8 cellular contexts compared by ENCODE assay signal in the genomic region with DNA sequence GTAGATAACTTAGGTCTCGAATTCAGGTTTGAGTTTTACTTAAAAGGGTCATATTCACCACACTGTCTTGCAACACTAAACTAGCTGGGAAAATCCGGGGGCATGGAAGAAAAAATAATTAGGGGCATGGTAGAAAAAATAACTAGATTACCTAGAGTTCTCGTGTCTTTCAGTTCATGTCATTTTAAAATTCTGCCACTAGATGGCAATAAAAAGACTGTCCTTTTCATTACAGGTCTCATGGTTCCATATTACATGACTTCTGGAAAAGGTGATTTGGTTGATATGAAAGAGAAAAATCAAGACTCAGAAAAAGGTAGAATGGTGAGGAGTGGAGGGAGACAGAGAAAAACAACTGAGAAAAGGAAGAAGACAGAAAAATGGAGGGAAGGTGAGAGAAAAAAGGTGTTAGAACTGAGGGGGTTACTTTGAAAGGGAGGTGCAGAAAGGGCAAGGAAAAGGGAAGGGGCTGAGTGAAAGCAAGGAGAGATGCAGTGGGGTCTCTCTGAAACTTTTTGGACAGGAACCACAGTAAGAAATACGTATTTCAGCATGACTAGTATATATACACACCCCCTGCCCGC.
DNase-seq lines count a peak whose midpoint lies in the region; ATAC-seq, FAIRE-seq and TF ChIP-seq lines count a peak whose summit lies in the region.

No MANE protein-coding gene starts in this region.

- H3K27me3 ChIP-seq in bronchial epithelial cell (ENCODE audit: control insufficient read depth, insufficient read depth, low read length) (no peaks in the 10 kb centered on the region), left lung (no peaks in the 10 kb centered on the region)

- FAIRE-seq in bronchial epithelial cell (lab: Jason Lieb, UNC): no peak

- no peaks in the 10 kb centered on the region for H3K9me3 ChIP-seq in left lung

- H3K4me3 ChIP-seq in bronchial epithelial cell (ENCODE audit: low read depth, low read length) (no peak overlapping the region), left lung (no peak overlapping the region)

- TF ChIP-seq CTCF in 22Rv1 (IDR thresholded peaks at IDR 0.05) (peak; percentile 77), bronchial epithelial cell (IDR thresholded peaks at IDR 0.05; ENCODE audit: insufficient read depth, low read length, severe bottlenecking) (peak; percentile 41), left lung (IDR thresholded peaks at IDR 0.05) (peak; percentile 49 to 62)

- ATAC-seq in HG02798 (IDR thresholded peaks at IDR 0.05; ENCODE audit: poor library complexity, unreplicated experiment) (peak; percentile 73), left lung (peak; percentile 64)

- intact Hi-C loops in left lung (cut with DNase I): no loop called here

- DNase-seq in GM04504 (ENCODE audit: low read depth) (peak; percentile 19), NCI-H345 (lab: John Stamatoyannopoulos, UW) (peak; percentile 55), bronchial epithelial cell (ENCODE audit: low read depth) (peak; percentile 55), left lung (no peak), amniotic stem cell (lab: John Stamatoyannopoulos, UW) (no peak)
- DNase-seq in activated CD4-positive, alpha-beta T cell treated with anti-CD3 and anti-CD28 coated beads, Interleukin-2, amount 50 U/mL, for 4 hours: no peak

- H3K4me1 ChIP-seq in left lung: no peaks in the 10 kb centered on the region

- H3K36me3 ChIP-seq in bronchial epithelial cell (ENCODE audit: control insufficient read depth, insufficient read depth, low read length): no peaks in the 10 kb centered on the region
- H3K36me3 ChIP-seq in left lung: no peaks in the 10 kb centered on the region

- no peak overlapping the region for H3K27ac ChIP-seq in 22Rv1
- H3K27ac ChIP-seq in left lung: no peak overlapping the region

Comparison
In these comparisons a context has a peak if more than half of its experiments do, and no peak if none do; other contexts are left out.
1. DNase-seq: peak in GM04504 (single experiment), NCI-H345 (single experiment) and bronchial epithelial cell (single experiment); none in left lung (0 of 2), amniotic stem cell (single experiment) and activated CD4-positive, alpha-beta T cell treated with anti-CD3 and anti-CD28 coated beads, Interleukin-2, amount 50 U/mL, for 4 hours (0 of 2).
2. Peak in every context shown above with its lines, with median percentiles within 50 percentile points of each other: CTCF ChIP-seq.